Comparison of ENCODE assay signal across 15 cellular contexts in the genomic region with DNA sequence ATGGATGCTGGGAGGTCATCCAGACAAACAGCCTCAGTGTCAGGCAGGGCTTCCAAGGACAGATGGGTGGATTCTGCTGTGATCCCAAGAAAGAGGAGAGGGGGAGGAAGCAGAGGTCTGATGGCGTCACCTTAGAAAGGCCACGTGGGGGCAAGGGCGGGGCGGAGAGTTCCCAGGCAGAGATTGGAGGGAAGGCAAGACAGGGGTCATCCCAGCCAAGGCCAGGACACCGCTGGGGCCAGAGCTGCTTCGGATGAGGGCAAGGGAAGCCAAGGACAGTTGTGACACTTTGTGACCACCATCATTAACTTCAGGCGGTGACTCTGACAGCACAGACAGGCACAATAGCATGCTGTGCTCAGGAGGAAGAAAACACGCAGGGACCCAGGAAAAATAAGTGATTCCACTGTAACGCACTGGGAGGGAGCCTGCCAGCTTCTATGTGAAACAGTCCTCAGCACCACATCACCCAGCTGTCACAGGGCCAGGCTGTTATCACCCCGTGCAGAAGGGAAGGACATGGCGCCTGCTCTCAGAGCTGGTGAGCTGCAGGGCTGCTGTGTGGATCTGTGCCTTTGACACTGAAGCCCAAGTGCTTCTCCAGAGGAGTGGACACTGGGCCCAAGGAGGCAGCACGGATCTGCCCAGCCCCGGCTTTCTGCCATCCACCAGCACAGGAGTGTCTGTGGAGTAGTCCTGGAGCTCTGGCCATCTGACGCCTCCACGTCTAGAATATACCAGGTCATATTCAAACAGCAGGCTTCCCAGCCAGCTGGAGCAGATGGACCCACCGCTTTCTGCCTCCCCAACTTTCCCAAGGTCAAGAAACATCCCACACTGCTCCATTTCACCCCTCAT.
DNase-seq lines count a peak whose midpoint lies in the region; ATAC-seq, FAIRE-seq and TF ChIP-seq lines count a peak whose summit lies in the region.
"Had no signal": no experiment of that assay in that cellular context is flagged by ENCODE, and none has a peak within 500 bp of the region (broad histone marks: within the 10 kb centered on the region; RNA-seq: fewer than 3 reads in every experiment).

No MANE protein-coding gene starts in this region.

- no peak for TF ChIP-seq CTCF in brain (conservative IDR thresholded peaks at IDR 0.05)
- no peak for TF ChIP-seq CTCF in kidney (IDR thresholded peaks at IDR 0.05; ENCODE audit: borderline replicate concordance, extremely low read depth, insufficient read depth)

- ATAC-seq in stimulated activated effector memory CD8-positive, alpha-beta T cell treated with anti-CD3 and anti-CD28 coated beads, Interleukin-12 subunit alpha, Interleukin-12 subunit beta, amount 100 ng/mL, for 72 hours, result no peak
- ATAC-seq in GM18511 (IDR thresholded peaks at IDR 0.05; ENCODE audit: unreplicated experiment), result no peak

- peak overlapping the region in 4 of 5 experiments; percentile 14 to 54 (median 46) for H3K27ac Mint-ChIP-seq in brain
- H3K27ac Mint-ChIP-seq in stimulated activated effector memory CD8-positive, alpha-beta T cell treated with anti-CD3 and anti-CD28 coated beads, Interleukin-12 subunit alpha, Interleukin-12 subunit beta, amount 100 ng/mL, for 72 hours, result peak overlapping the region; percentile 20

- intact Hi-C loops in kidney (cut with DNase I), result no loop called here

- no peak overlapping the region for H3K4me3 Mint-ChIP-seq in brain
- no peak overlapping the region for H3K4me3 Mint-ChIP-seq in stimulated activated effector memory CD8-positive, alpha-beta T cell treated with anti-CD3 and anti-CD28 coated beads, Interleukin-12 subunit alpha, Interleukin-12 subunit beta, amount 100 ng/mL, for 72 hours

- no peak overlapping the region for H3K9ac ChIP-seq in kidney (ENCODE audit: low read length in 2 of 2)

- H3K36me3 ChIP-seq in kidney (ENCODE audit: control insufficient read depth in 1 of 2, insufficient read depth in 2 of 2, low read length in 2 of 2), result no peaks in the 10 kb centered on the region
- H3K36me3 ChIP-seq: upper lobe of left lung had no signal

- FAIRE-seq in kidney (lab: Jason Lieb, UNC), result no peak
- FAIRE-seq: astrocyte, GM12891 had no signal

- H3K36me3 Mint-ChIP-seq in brain, result no peaks in the 10 kb centered on the region
- peaks cover 5% of the 10 kb centered on the region for H3K36me3 Mint-ChIP-seq in stimulated activated effector memory CD8-positive, alpha-beta T cell treated with anti-CD3 and anti-CD28 coated beads, Interleukin-12 subunit alpha, Interleukin-12 subunit beta, amount 100 ng/mL, for 72 hours

- no peak overlapping the region for H3K4me3 ChIP-seq in kidney (ENCODE audit: low read length in 2 of 2)
- H3K4me3 ChIP-seq: upper lobe of left lung had no signal

- H3K9me3 Mint-ChIP-seq in brain, result no peaks in the 10 kb centered on the region
- H3K9me3 Mint-ChIP-seq in stimulated activated effector memory CD8-positive, alpha-beta T cell treated with anti-CD3 and anti-CD28 coated beads, Interleukin-12 subunit alpha, Interleukin-12 subunit beta, amount 100 ng/mL, for 72 hours, result no peaks in the 10 kb centered on the region

- H3K27ac ChIP-seq in kidney (ENCODE audit: low read depth in 2 of 2, low read length in 2 of 2), result no peak overlapping the region
- H3K27ac ChIP-seq: upper lobe of left lung had no signal

- H3K4me1 ChIP-seq in kidney (ENCODE audit: control insufficient read depth in 1 of 2, insufficient read depth in 1 of 2, low read depth in 1 of 2, low read length in 2 of 2), result no peaks in the 10 kb centered on the region

- H3K27me3 Mint-ChIP-seq in brain, result peaks cover 10% of the 10 kb centered on the region

- peaks cover 45% of the 10 kb centered on the region for H3K4me1 Mint-ChIP-seq in brain
- peaks cover 23% of the 10 kb centered on the region for H3K4me1 Mint-ChIP-seq in stimulated activated effector memory CD8-positive, alpha-beta T cell treated with anti-CD3 and anti-CD28 coated beads, Interleukin-12 subunit alpha, Interleukin-12 subunit beta, amount 100 ng/mL, for 72 hours

- DNase-seq in HUDEP-2 (lab: John Stamatoyannopoulos, UW; ENCODE audit: unreplicated experiment in 76 of 76) (peak in 57 of 76 experiments; percentile 5 to 76 (median 41)), kidney (peak; percentile 56), epidermal melanocyte (ENCODE audit: insufficient read length, low spot score) (no peak), KG1 (lab: John Stamatoyannopoulos, UW) (no peak)
- DNase-seq in stimulated activated effector memory CD8-positive, alpha-beta T cell treated with anti-CD3 and anti-CD28 coated beads, Interleukin-12 subunit alpha, Interleukin-12 subunit beta, amount 100 ng/mL, for 72 hours (ENCODE audit: low spot score in 2 of 2), result no peak
- DNase-seq: activated CD4-positive, CD25-positive, alpha-beta regulatory T cell; NCI-H1105; NCI-H345; OCI-M1; stimulated activated CD4-positive, alpha-beta T cell treated with anti-CD3 and anti-CD28 coated beads, Interleukin-1b, Interleukin-23, amount 100 ng/mL, for 48 hours; upper lobe of left lung had no signal

- no peaks in the 10 kb centered on the region for H3K9me3 ChIP-seq in kidney (ENCODE audit: control insufficient read depth in 1 of 2, low read length in 2 of 2)
- H3K9me3 ChIP-seq: upper lobe of left lung had no signal

Comparison
In these comparisons a context has a peak if more than half of its experiments do, and no peak if none do; other contexts are left out.
1. DNase-seq: peak in HUDEP-2 (57 of 76) and kidney (single experiment); none in stimulated activated effector memory CD8-positive, alpha-beta T cell treated with anti-CD3 and anti-CD28 coated beads, Interleukin-12 subunit alpha, Interleukin-12 subunit beta, amount 100 ng/mL, for 72 hours (0 of 2), epidermal melanocyte (single experiment) and KG1 (single experiment).